Comparison of ENCODE assay signal across 8 cellular contexts in genomic region chr11:15208570-15209222, GRCh38.
DNase-seq lines count a peak whose midpoint lies in the region; ATAC-seq and TF ChIP-seq lines count a peak whose summit lies in the region.

No MANE protein-coding gene starts in this region.

- H3K4me3 ChIP-seq in OCI-LY1 (ENCODE audit: low read depth, low read length, poor library complexity, severe bottlenecking): no peak overlapping the region
- H3K4me3 ChIP-seq in naive thymus-derived CD4-positive, alpha-beta T cell (ENCODE audit: low read length): no peak overlapping the region

- no peak overlapping the region for H3K9ac ChIP-seq in OCI-LY1 (ENCODE audit: low read length)

- H3K36me3 ChIP-seq in OCI-LY1 (ENCODE audit: insufficient read depth, low read length): no peaks in the 10 kb centered on the region
- no peaks in the 10 kb centered on the region for H3K36me3 ChIP-seq in naive thymus-derived CD4-positive, alpha-beta T cell (ENCODE audit: control insufficient read depth in 2 of 3, insufficient read depth in 3 of 3, low read length in 3 of 3)

- H3K79me2 ChIP-seq in OCI-LY1 (ENCODE audit: insufficient read depth, low read length): no peaks in the 10 kb centered on the region

- intact Hi-C loops in naive thymus-derived CD4-positive, alpha-beta T cell (cut with micrococcal nuclease): loop anchor here (1.0 to 10.0 kb wide), 5 partner anchors 107 to 674 kb away; partner anchors contain the start of gene CALCA (in 1 of the 2)

- H3K4me1 ChIP-seq in OCI-LY1 (ENCODE audit: insufficient read depth, low read length, severe bottlenecking): no peaks in the 10 kb centered on the region
- no peaks in the 10 kb centered on the region for H3K4me1 ChIP-seq in naive thymus-derived CD4-positive, alpha-beta T cell (ENCODE audit: control insufficient read depth in 2 of 2, insufficient read depth in 2 of 2, low read length in 2 of 2)

- ATAC-seq in GM19467 (IDR thresholded peaks at IDR 0.05; ENCODE audit: unreplicated experiment): peak; percentile 95
- peak; percentile 95 for ATAC-seq in HG03520 (IDR thresholded peaks at IDR 0.05; ENCODE audit: unreplicated experiment)
- peak; percentile 86 for ATAC-seq in naive thymus-derived CD4-positive, alpha-beta T cell
- peak; percentile 87 for ATAC-seq in stimulated activated memory B cell treated with anti-CD40 and anti-IgM and Interleukin-4, amounts not matched to agents 10 μg/mL and 1 μg/mL and 100 μg/mL, for 72 hours

- no peaks in the 10 kb centered on the region for H3K4me1 Mint-ChIP-seq in naive thymus-derived CD4-positive, alpha-beta T cell
- H3K4me1 Mint-ChIP-seq in stimulated activated memory B cell treated with anti-CD40 and anti-IgM and Interleukin-4, amounts not matched to agents 10 μg/mL and 1 μg/mL and 100 μg/mL, for 72 hours: no peaks in the 10 kb centered on the region

- no peak overlapping the region for H3K27ac ChIP-seq in OCI-LY1 (ENCODE audit: low read depth, low read length, poor library complexity, severe bottlenecking)
- no peak overlapping the region for H3K27ac ChIP-seq in naive thymus-derived CD4-positive, alpha-beta T cell (ENCODE audit: low read depth, low read length)

- no peaks in the 10 kb centered on the region for H3K9me3 ChIP-seq in OCI-LY1 (ENCODE audit: low read length)
- H3K9me3 ChIP-seq in naive thymus-derived CD4-positive, alpha-beta T cell (ENCODE audit: control insufficient read depth in 2 of 3, low read length in 3 of 3): no peaks in the 10 kb centered on the region

- H2AFZ ChIP-seq in OCI-LY1 (ENCODE audit: low read length): no peak overlapping the region

- no peaks in the 10 kb centered on the region for H3K36me3 Mint-ChIP-seq in naive thymus-derived CD4-positive, alpha-beta T cell
- no peaks in the 10 kb centered on the region for H3K36me3 Mint-ChIP-seq in stimulated activated memory B cell treated with anti-CD40 and anti-IgM and Interleukin-4, amounts not matched to agents 10 μg/mL and 1 μg/mL and 100 μg/mL, for 72 hours

- TF ChIP-seq CTCF in OCI-LY1 (IDR thresholded peaks at IDR 0.05; ENCODE audit: low read length): peak; percentile 91

- TF ChIP-seq POLR2A in erythroblast (IDR thresholded peaks at IDR 0.05; ENCODE audit: low read length): no peak

- POLR2A ChIA-PET in naive thymus-derived CD4-positive, alpha-beta T cell (lab: Charles Lee): no interaction called here

- no peaks in the 10 kb centered on the region for H3F3A ChIP-seq in OCI-LY1 (ENCODE audit: insufficient read depth, low read length)

- no peaks in the 10 kb centered on the region for H3K9me2 ChIP-seq in OCI-LY1 (ENCODE audit: low read depth, low read length)

- H3K4me3 Mint-ChIP-seq in naive thymus-derived CD4-positive, alpha-beta T cell: no peak overlapping the region
- H3K4me3 Mint-ChIP-seq in stimulated activated memory B cell treated with anti-CD40 and anti-IgM and Interleukin-4, amounts not matched to agents 10 μg/mL and 1 μg/mL and 100 μg/mL, for 72 hours: no peak overlapping the region

- peaks cover 0 to 2% (median 0%) of the 10 kb centered on the region in 5 donors for H3K27me3 Mint-ChIP-seq in naive thymus-derived CD4-positive, alpha-beta T cell
- H3K27me3 Mint-ChIP-seq in stimulated activated memory B cell treated with anti-CD40 and anti-IgM and Interleukin-4, amounts not matched to agents 10 μg/mL and 1 μg/mL and 100 μg/mL, for 72 hours: peaks cover 27% of the 10 kb centered on the region

- no peak overlapping the region for H3K4me2 ChIP-seq in OCI-LY1 (ENCODE audit: low read length)

- CTCF ChIA-PET in naive thymus-derived CD4-positive, alpha-beta T cell (lab: Charles Lee): interaction anchor here (2.1 to 2.5 kb wide), 3 partner anchors 108 to 301 kb away, joined by 10 to 24 read pairs (median 11); no protein-coding TSS in a partner anchor

- no peaks in the 10 kb centered on the region for H3K9me3 Mint-ChIP-seq in naive thymus-derived CD4-positive, alpha-beta T cell
- no peaks in the 10 kb centered on the region for H3K9me3 Mint-ChIP-seq in stimulated activated memory B cell treated with anti-CD40 and anti-IgM and Interleukin-4, amounts not matched to agents 10 μg/mL and 1 μg/mL and 100 μg/mL, for 72 hours

- no peaks in the 10 kb centered on the region for H3K27me3 ChIP-seq in OCI-LY1 (ENCODE audit: insufficient read depth, low read length)
- H3K27me3 ChIP-seq in naive thymus-derived CD4-positive, alpha-beta T cell (ENCODE audit: control insufficient read depth in 2 of 2, insufficient read depth in 2 of 2, low read length in 2 of 2): no peaks in the 10 kb centered on the region

- DNase-seq in DMS114 treated with DMSO at 0.1 percent for 48 hours (lab: John Stamatoyannopoulos, UW; ENCODE audit: unreplicated experiment): peak; percentile 5
- peak; percentile 61 for DNase-seq in activated T-cell treated with anti-CD3 and anti-CD28 coated beads for 24 hours (ENCODE audit: low read depth)
- DNase-seq in erythroblast (lab: John Stamatoyannopoulos, UW): peak; percentile 48 to 73
- DNase-seq in naive thymus-derived CD4-positive, alpha-beta T cell: peak; percentile 33 to 78 (median 66)

- H3K27ac Mint-ChIP-seq in naive thymus-derived CD4-positive, alpha-beta T cell: no peak overlapping the region
- H3K27ac Mint-ChIP-seq in stimulated activated memory B cell treated with anti-CD40 and anti-IgM and Interleukin-4, amounts not matched to agents 10 μg/mL and 1 μg/mL and 100 μg/mL, for 72 hours: no peak overlapping the region

- no peaks in the 10 kb centered on the region for H4K20me1 ChIP-seq in OCI-LY1 (ENCODE audit: insufficient read depth, low read length)

Comparison
In these comparisons a context has a peak if more than half of its experiments do, and no peak if none do; other contexts are left out.
1. DNase-seq: peak in every context shown above with its lines; median percentile 66 in naive thymus-derived CD4-positive, alpha-beta T cell; 61 in activated T-cell treated with anti-CD3 and anti-CD28 coated beads for 24 hours; 60 in erythroblast; 5 in DMS114 treated with DMSO at 0.1 percent for 48 hours.